20 cellular contexts compared by ENCODE assay signal in genomic region chr14:101758913-101759593, GRCh38. TPM values are rescaled to one million over a fixed set of nuclear protein-coding genes. Genes with fewer than 3 reads are reported as not detected.
A peak's percentile ranks its signal among the peaks of the same experiment; 100 is the strongest.
DNase-seq lines count a peak whose midpoint lies in the region; ATAC-seq, FAIRE-seq and TF ChIP-seq lines count a peak whose summit lies in the region.
"Had no signal": no experiment of that assay in that cellular context is flagged by ENCODE, and none has a peak within 500 bp of the region (broad histone marks: within the 10 kb centered on the region; RNA-seq: fewer than 3 reads in every experiment).

No MANE protein-coding gene starts in this region.

- BruUV-seq in K562 (replicated peaks; lab: Mats Ljungman, UMichigan) = no TSS peak

- POLR2A ChIA-PET in K562 (lab: Yijun Ruan, JAX) = interaction anchor here (0.5 to 1.7 kb wide), 4 partner anchors 49 to 1176 kb away, joined by 3 to 11 read pairs (median 3); no protein-coding TSS in a partner anchor

- H3K27me3 ChIP-seq in K562 (ENCODE audit: control insufficient read depth in 2 of 2, insufficient read depth in 2 of 2, low read length in 2 of 2) = no peaks in the 10 kb centered on the region
- no peaks in the 10 kb centered on the region for H3K27me3 ChIP-seq in upper lobe of right lung
- H3K27me3 ChIP-seq: BLaER1 treated with 17β-estradiol and CSF1 and Interleukin-3, amounts not matched to agents 10 nM and 100 nM had no signal

- 0 out of 2 replicates have a peak overlapping the region, but pooled peaks have one; percentile 87 for H2AFZ ChIP-seq in K562 (ENCODE audit: low read depth, low read length)

- H3K4me1 ChIP-seq in K562 (replicated peaks in 1 of 2; ENCODE audit: control insufficient read depth in 2 of 2, insufficient read depth in 2 of 2, low read length in 2 of 2) (peaks cover 11 to 17% of the 10 kb centered on the region in 2 experiments), upper lobe of right lung (peaks cover 12% of the 10 kb centered on the region)

- no peak overlapping the region; the same call in 2 of the 3 replicates for H3K27ac ChIP-seq in K562 (ENCODE audit: extremely low read depth, low read depth, low read length)
- H3K27ac ChIP-seq in upper lobe of right lung = no peak overlapping the region

- peaks cover 14% of the 10 kb centered on the region for H3K36me3 ChIP-seq in K562 (ENCODE audit: control insufficient read depth, insufficient read depth, low read length)
- H3K36me3 ChIP-seq in upper lobe of right lung = no peaks in the 10 kb centered on the region

- peak overlapping the region; percentile 29 to 51; a peak in 2 of 4 replicates for H3K9ac ChIP-seq in K562 (ENCODE audit: insufficient read depth in 1 of 2, low read depth in 2 of 2, low read length in 2 of 2)
- H3K9ac ChIP-seq: BLaER1 treated with 17β-estradiol and CSF1 and Interleukin-3, amounts not matched to agents 10 nM and 100 nM had no signal

- DNase-seq in activated effector memory CD4-positive, alpha-beta T cell treated with anti-CD3 and anti-CD28 coated beads, Interleukin-2, amount 50 U/mL, for 16 hours = peak; percentile 49
- no peak for DNase-seq in activated effector memory CD4-positive, alpha-beta T cell treated with Interleukin-2 at 50 U/mL for 16 hours
- DNase-seq in K562 (ENCODE audit: extremely low read depth in 1 of 4, low spot score in 3 of 4) (no peak), lower leg skin (ENCODE audit: low spot score in 2 of 2) (peak; percentile 16 to 82), NCI-H2227 (lab: John Stamatoyannopoulos, UW; ENCODE audit: unreplicated experiment) (no peak), upper lobe of right lung (no peak)
- DNase-seq in stimulated activated CD4-positive, alpha-beta T cell treated with anti-CD3 and anti-CD28 coated beads, Interleukin-4, amount 100 ng/mL, for 4 hours = no peak
- DNase-seq: Caco-2, DMS53, NCI-H1105 treated with DMSO at 0.1 percent for 48 hours, NCI-H1694 treated with DMSO at 0.1 percent for 48 hours, NCI-H2107, NCI-H446, NCI-H748 treated with DMSO at 0.1 percent for 48 hours, OCI-M1, SIG-M5 had no signal

- no peak overlapping the region for H3K4me3 ChIP-seq in K562
- H3K4me3 ChIP-seq in lower leg skin (ENCODE audit: low read depth, poor library complexity, severe bottlenecking) = no peak overlapping the region
- no peak overlapping the region for H3K4me3 ChIP-seq in upper lobe of right lung

- H3K4me2 ChIP-seq in K562 (ENCODE audit: insufficient read depth, low read length) = peak overlapping the region; percentile 78

- ATAC-seq in K562 (no peak), GM21381 (IDR thresholded peaks at IDR 0.05; ENCODE audit: unreplicated experiment) (no peak), upper lobe of right lung (no peak)
- ATAC-seq: GM23338, HCT116 had no signal

- intact Hi-C loops in K562 (cut with micrococcal nuclease) = no loop called here
- intact Hi-C loops in lower leg skin (cut with DNase I; ENCODE audit: low total_unique reads) = no loop called here
- intact Hi-C loops in upper lobe of right lung (cut with DNase I) = no loop called here

- TF ChIP-seq CTCF in K562 (IDR thresholded peaks at IDR 0.05 in 2 of 3, conservative IDR thresholded peaks at IDR 0.05 in 1 of 3; ENCODE audit: insufficient read depth in 2 of 3, low read depth in 1 of 3, low read length in 3 of 3) = no peak
- TF ChIP-seq CTCF in lower leg skin (IDR thresholded peaks at IDR 0.05) = no peak
- TF ChIP-seq CTCF in upper lobe of right lung (IDR thresholded peaks at IDR 0.05) = no peak

- 68% methylated on average over 12 of the region's 16 CpGs for WGBS in K562 (ENCODE audit: insufficient coverage, low coverage, missing lambda C conversion rate)
- WGBS in lower leg skin, 2 donors = 81 to 85% methylated on average over 16 of the region's 16 CpGs

- H3K9me1 ChIP-seq in K562 (ENCODE audit: control insufficient read depth, insufficient read depth, low read length) = no peaks in the 10 kb centered on the region

- CTCF ChIA-PET in K562 (lab: Yijun Ruan, JAX; ENCODE audit: low intra/inter-chr PET ratio) = no interaction called here

- H3K79me2 ChIP-seq in K562 (ENCODE audit: control insufficient read depth, insufficient read depth, low read length) = peaks cover 27% of the 10 kb centered on the region

- no peak for TF ChIP-seq RAD21 in K562 (CRISPR knock-in tag; conservative IDR thresholded peaks at IDR 0.05 in 1 of 2, IDR thresholded peaks at IDR 0.05 in 1 of 2)

- peaks cover 5% of the 10 kb centered on the region for H4K20me1 ChIP-seq in K562 (replicated peaks; ENCODE audit: control insufficient read depth, insufficient read depth, low read length)

- TF ChIP-seq EP300 in K562 (IDR thresholded peaks at IDR 0.05; ENCODE audit: low read length) = no peak

- no peak for TF ChIP-seq POLR2A in K562 (conservative IDR thresholded peaks at IDR 0.05)
- no peak for TF ChIP-seq POLR2A in lower leg skin (IDR thresholded peaks at IDR 0.05)

- H3K9me3 ChIP-seq in K562 (replicated peaks; ENCODE audit: control insufficient read depth, insufficient read depth, low read depth, low read length) (0 out of 2 replicates have a peak, but pooled peaks cover 2% of the 10 kb centered on the region), upper lobe of right lung (no peaks in the 10 kb centered on the region)
- H3K9me3 ChIP-seq: Caco-2 had no signal

- in situ Hi-C loops in K562 (cut with MboI) = loop anchor here (5.0 kb wide), 1 partner anchor 42 kb away; no protein-coding TSS in a partner anchor

- no peak for FAIRE-seq in K562 (lab: Jason Lieb, UNC)

TF ChIP-seq in K562, 482 proteins besides CTCF, POLR2A, EP300 and RAD21 (continues in another document):
- TF ChIP-seq MLLT1 (IDR thresholded peaks at IDR 0.05) = peak in 1 of 2 experiments; percentile 45; a peak in 1 of 4 replicates
- peak; percentile 34 for TF ChIP-seq L3MBTL2 (IDR thresholded peaks at IDR 0.05)
- peak; percentile 17; the same call in 1 of the 2 replicates for TF ChIP-seq VEZF1 (CRISPR knock-in tag; IDR thresholded peaks at IDR 0.05)
- TF ChIP-seq ZBTB9 (CRISPR knock-in tag; IDR thresholded peaks at IDR 0.05) = no peak
- TF ChIP-seq HLTF (IDR thresholded peaks at IDR 0.05) = no peak
- TF ChIP-seq ETS2 (tag; IDR thresholded peaks at IDR 0.05; ENCODE audit: borderline replicate concordance, poor library complexity, severe bottlenecking) = no peak
- no peak for TF ChIP-seq ZNF146 (CRISPR knock-in tag; IDR thresholded peaks at IDR 0.05; ENCODE audit: unreplicated experiment)

RNA-seq across cellular contexts. Expression of gene PPP2R5C, which starts 2.5 kb away (rescaled TPM):
- total RNA-seq in K562 (2011; cell fraction: chromatin; rRNA removed; ENCODE audit: low replicate concordance) = 275 and 554 TPM in 2 replicates
- 143 and 198 TPM in 2 replicates for total RNA-seq in K562 (2011; cell fraction: nucleolus; rRNA removed)
- 367 and 537 TPM in 2 replicates for total RNA-seq in K562 (2011; cell fraction: nucleoplasm; rRNA removed)
- total RNA-seq in K562 (2014; rRNA removed) = 263 and 295 TPM in 2 replicates
- 395 and 448 TPM in 2 replicates for total RNA-seq in K562 (2014; rRNA removed; fragmentation: Illumina TruSeq; extraction: Trizol)
- 284 and 309 TPM in 2 replicates for total RNA-seq in K562 (2015; rRNA removed; fragmentation: Illumina TruSeq; extraction: Trizol)
- 395 and 398 TPM in 2 replicates for total RNA-seq in K562 (2021)
- 266 and 328 TPM in 2 replicates for polyA plus RNA-seq in K562 (2011; rRNA removed)
- 100 and 189 TPM in 2 replicates for polyA plus RNA-seq in K562 (2011; cell fraction: cytosol; rRNA removed)
- polyA plus RNA-seq in K562 (2011; cell fraction: nucleus; rRNA removed) = 140 and 172 TPM in 2 replicates
- polyA plus RNA-seq in K562 (2012) = 237 and 317 TPM in 2 replicates
- 383 and 443 TPM in 2 replicates for polyA plus RNA-seq in K562 (2014; fragmentation: Illumina TruSeq; extraction: Trizol)
- polyA plus RNA-seq in K562 (2014; fragmentation: Nextera tagmentation; extraction: Ambion mirVana) = 100 to 1,000 TPM; 517 to 617 TPM
- 284 and 315 TPM in 2 replicates for polyA plus RNA-seq in K562 (2014; rRNA removed)
- 312 and 332 TPM in 2 replicates for polyA minus RNA-seq in K562 (2011; rRNA and poly(A)+ RNA removed)
- polyA minus RNA-seq in K562 (2011; cell fraction: cytosol; rRNA and poly(A)+ RNA removed) = 118 and 128 TPM in 2 replicates
- 87.6 and 141 TPM in 2 replicates for polyA minus RNA-seq in K562 (2011; cell fraction: nucleus; rRNA and poly(A)+ RNA removed)
- total RNA-seq in lower leg skin = 10 to 100 TPM; 74.6 to 89.9 (median 80.3) TPM
- 165 TPM for total RNA-seq in upper lobe of right lung

Comparison
In these comparisons a context has a peak if more than half of its experiments do, and no peak if none do; other contexts are left out.
1. DNase-seq: peak in activated effector memory CD4-positive, alpha-beta T cell treated with anti-CD3 and anti-CD28 coated beads, Interleukin-2, amount 50 U/mL, for 16 hours (single experiment) and lower leg skin (2 of 2); none in activated effector memory CD4-positive, alpha-beta T cell treated with Interleukin-2 at 50 U/mL for 16 hours (single experiment), K562 (0 of 4), NCI-H2227 (single experiment), stimulated activated CD4-positive, alpha-beta T cell treated with anti-CD3 and anti-CD28 coated beads, Interleukin-4, amount 100 ng/mL, for 4 hours (0 of 2) and upper lobe of right lung (single experiment).